8 cellular contexts compared by ENCODE assay signal in genomic region chr10:35642023-35642792, GRCh38. TPM values are rescaled to one million over a fixed set of nuclear protein-coding genes. Genes with fewer than 3 reads are reported as not detected.
DNase-seq lines count a peak whose midpoint lies in the region; ATAC-seq and TF ChIP-seq lines count a peak whose summit lies in the region.

Gene FZD8, minus strand, starts transcription at chr10:35642296. Its CDS starts 867 bp downstream, at chr10:35641429.

- peak within 1 kb of the TSS; percentile 80 for H3K27ac ChIP-seq in rectal smooth muscle tissue (ENCODE audit: low read depth, low read length)
- peak within 1 kb of the TSS; percentile 73 for H3K27ac ChIP-seq in vagina

- TF ChIP-seq CTCF in GM12872 (IDR thresholded peaks at IDR 0.05; ENCODE audit: insufficient read depth, low read depth, low read length) (peak; percentile 26; the same call in 1 of the 3 replicates), NB4 (IDR thresholded peaks at IDR 0.05; ENCODE audit: low read depth, low read length) (no peak), vagina (IDR thresholded peaks at IDR 0.05) (no peak)

- H3K4me3 ChIP-seq in NB4 (ENCODE audit: low read depth, low read length) (no peak within 1 kb of the TSS), rectal smooth muscle tissue (ENCODE audit: low read length) (peak within 1 kb of the TSS; percentile 95), vagina (peak within 1 kb of the TSS; percentile 65 to 70)

- peak within 1 kb of the TSS; percentile 92 for H3K4me3 Mint-ChIP-seq in T-helper 17 cell

- H3K27me3 Mint-ChIP-seq in T-helper 17 cell: peaks cover under 1% of the 10 kb centered on the region

- peak within 1 kb of the TSS; percentile 49 for H3K9ac ChIP-seq in rectal smooth muscle tissue (ENCODE audit: low read length)

- H3K27ac Mint-ChIP-seq in T-helper 17 cell: peak within 1 kb of the TSS; percentile 6

- H3K36me3 ChIP-seq in rectal smooth muscle tissue (ENCODE audit: control insufficient read depth, insufficient read depth, low read length): no peaks in the 10 kb centered on the region
- H3K36me3 ChIP-seq in vagina: no peaks in the 10 kb centered on the region

- peak; percentile 90 for ATAC-seq in HG02571 (IDR thresholded peaks at IDR 0.05; ENCODE audit: unreplicated experiment)
- peak; percentile 88 for ATAC-seq in T-helper 17 cell

- peaks cover 2% of the 10 kb centered on the region for H3K36me3 Mint-ChIP-seq in T-helper 17 cell (ENCODE audit: low read depth)

- H3K4me1 ChIP-seq in rectal smooth muscle tissue (ENCODE audit: control insufficient read depth, insufficient read depth, low read length) (peaks cover 8% of the 10 kb centered on the region), vagina (peaks cover 35% of the 10 kb centered on the region)

- H3K4me1 Mint-ChIP-seq in T-helper 17 cell: peaks cover 13% of the 10 kb centered on the region

- H3K27me3 ChIP-seq in rectal smooth muscle tissue (ENCODE audit: control insufficient read depth, insufficient read depth, low read length) (no peaks in the 10 kb centered on the region), vagina (no peaks in the 10 kb centered on the region)

- H3K9me3 ChIP-seq in T-helper 17 cell (ENCODE audit: control insufficient read depth, low read length, poor library complexity, severe bottlenecking) (no peaks in the 10 kb centered on the region), vagina (no peaks in the 10 kb centered on the region)

- peak; percentile 45 for DNase-seq in NB4 (ENCODE audit: low read depth)
- DNase-seq in T-helper 17 cell: peak; percentile 52 to 63 (median 61)
- DNase-seq in astrocyte of the hippocampus (ENCODE audit: low read depth, low spot score): peak; percentile 97
- DNase-seq in hepatic stellate cell (ENCODE audit: low spot score): peak; percentile 93
- peak in 1 of 2 donors; percentile 91 for DNase-seq in vagina (ENCODE audit: extremely low spot score in 2 of 2)

- intact Hi-C loops in vagina (cut with DNase I): loop anchor here (10.0 kb wide), 1 partner anchor 853 kb away; no protein-coding TSS in a partner anchor

- TF ChIP-seq POLR2A in NB4 (IDR thresholded peaks at IDR 0.05; ENCODE audit: extremely low read depth, insufficient read length): no peak
- peak in 1 of 2 donors; percentile 87 for TF ChIP-seq POLR2A in vagina (IDR thresholded peaks at IDR 0.05)

RNA-seq across cellular contexts. Expression of gene FZD8, which starts in this region (rescaled TPM):
- total RNA-seq in T-helper 17 cell: 1 to 10 TPM; 1.5 to 2.0 TPM
- 7.6 TPM for total RNA-seq in vagina
